ENCODE assay signal across 1 cellular context in genomic region chr4:48016141-48017107, GRCh38.
A peak's percentile ranks its signal among the peaks of the same experiment; 100 is the strongest.
TF ChIP-seq lines count a peak whose summit lies in the region.

TSS of gene CNGA1 (minus strand) at chr4:48016681. CDS start at chr4:47952689, 63,992 bp downstream.
TSS of gene NIPAL1 (plus strand) at chr4:48016772. CDS start at chr4:48016840, 68 bp downstream.

TF ChIP-seq in HepG2, 621 proteins besides CTCF, POLR2A, EP300 and RAD21 (continued from another document):
- TF ChIP-seq ZFP91 (CRISPR knock-in tag; IDR thresholded peaks at IDR 0.05; ENCODE audit: borderline replicate concordance) (peak; percentile 55; the same call in 1 of the 2 replicates), MXD4 (CRISPR knock-in tag; IDR thresholded peaks at IDR 0.05) (peak; percentile 17; the same call in 1 of the 2 replicates), ZNF572 (CRISPR knock-in tag; IDR thresholded peaks at IDR 0.05) (no peak), ZNF335 (CRISPR knock-in tag; IDR thresholded peaks at IDR 0.05) (0 out of 2 replicates have a peak, but pooled peaks have one; percentile 55), NFYC (CRISPR knock-in tag; IDR thresholded peaks at IDR 0.05) (peak; percentile 56; the same call in 1 of the 2 replicates), ZNF629 (CRISPR knock-in tag; conservative IDR thresholded peaks at IDR 0.05) (peak; percentile 55), NR2F6 (IDR thresholded peaks at IDR 0.05) (no peak), NR2F6 (CRISPR knock-in tag; IDR thresholded peaks at IDR 0.05) (peak; percentile 6; the same call in 1 of the 2 replicates), THAP7 (CRISPR knock-in tag; IDR thresholded peaks at IDR 0.05) (0 out of 2 replicates have a peak, but pooled peaks have one; percentile 24), NRL (CRISPR knock-in tag; IDR thresholded peaks at IDR 0.05; ENCODE audit: borderline replicate concordance) (no peak), SOX6 (IDR thresholded peaks at IDR 0.05) (no peak), SOX6 (CRISPR knock-in tag; IDR thresholded peaks at IDR 0.05) (peak; percentile 30; the same call in 1 of the 2 replicates), FOXC1 (CRISPR knock-in tag; IDR thresholded peaks at IDR 0.05; ENCODE audit: borderline replicate concordance) (peak; percentile 80), ZNF292 (CRISPR knock-in tag; IDR thresholded peaks at IDR 0.05; ENCODE audit: borderline replicate concordance, low read depth) (peak; percentile 75), ZNF768 (CRISPR knock-in tag; IDR thresholded peaks at IDR 0.05) (0 out of 2 replicates have a peak, but pooled peaks have one; percentile 34), KAT7 (CRISPR knock-in tag; IDR thresholded peaks at IDR 0.05; ENCODE audit: borderline replicate concordance) (peak; percentile 31; the same call in 1 of the 2 replicates), HMG20B (CRISPR knock-in tag; conservative IDR thresholded peaks at IDR 0.05) (0 out of 2 replicates have a peak, but pooled peaks have one; percentile 10), AGO1 (IDR thresholded peaks at IDR 0.05; ENCODE audit: low read depth, low read length, poor library complexity, severe bottlenecking) (no peak), SALL1 (CRISPR knock-in tag; IDR thresholded peaks at IDR 0.05) (peak; percentile 74), BCLAF1 (IDR thresholded peaks at IDR 0.05) (no peak)
